ENCODE assay signal across 8 cellular contexts in the genomic region with DNA sequence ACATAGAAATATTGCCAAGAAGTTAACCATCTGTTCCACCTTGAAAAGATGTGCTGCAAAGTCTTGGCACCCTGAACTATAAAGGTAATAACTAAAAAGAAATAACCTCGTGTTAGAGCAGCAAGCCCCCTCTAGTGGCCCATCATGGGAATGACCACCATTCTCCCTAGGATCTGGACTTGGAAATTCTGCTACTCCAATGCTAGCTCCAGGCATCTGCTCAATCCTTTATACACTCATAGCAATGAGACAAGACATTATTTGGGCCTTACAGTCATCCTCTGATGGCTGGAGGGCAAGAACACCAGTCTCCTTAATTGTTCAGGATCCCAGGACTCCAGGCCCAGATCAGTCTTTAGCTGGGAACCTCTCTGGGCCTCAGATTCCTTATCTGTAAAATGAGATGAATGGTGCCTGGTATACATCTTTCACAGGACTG.
A peak's percentile ranks its signal among the peaks of the same experiment; 100 is the strongest.
DNase-seq lines count a peak whose midpoint lies in the region; ATAC-seq and TF ChIP-seq lines count a peak whose summit lies in the region.

No MANE protein-coding gene starts in this region.

- no peak for TF ChIP-seq EP300 in suprapubic skin (IDR thresholded peaks at IDR 0.05)

- ATAC-seq in GM21360 (IDR thresholded peaks at IDR 0.05; ENCODE audit: unreplicated experiment) = peak; percentile 68
- ATAC-seq in GM21737 (IDR thresholded peaks at IDR 0.05; ENCODE audit: unreplicated experiment) = no peak

- no peaks in the 10 kb centered on the region for H3K27me3 ChIP-seq in MG63
- no peaks in the 10 kb centered on the region for H3K27me3 ChIP-seq in SU-DHL-6 (ENCODE audit: low read length)
- H3K27me3 ChIP-seq in suprapubic skin = no peaks in the 10 kb centered on the region

- WGBS in suprapubic skin = 0% methylated on average over 1 of the region's 1 CpG

- no peak overlapping the region for H3K27ac ChIP-seq in SU-DHL-6 (ENCODE audit: low read depth, low read length)
- H3K27ac ChIP-seq in coronary artery = no peak overlapping the region
- no peak overlapping the region for H3K27ac ChIP-seq in suprapubic skin

- peaks cover 16% of the 10 kb centered on the region for H3K9me3 ChIP-seq in MG63
- H3K9me3 ChIP-seq in SU-DHL-6 (ENCODE audit: insufficient read depth, low read length) = no peaks in the 10 kb centered on the region
- H3K9me3 ChIP-seq in suprapubic skin = no peaks in the 10 kb centered on the region

- H3K4me2 ChIP-seq in SU-DHL-6 (ENCODE audit: low read depth, low read length, poor library complexity, severe bottlenecking) = no peak overlapping the region

- no peak for TF ChIP-seq POLR2A in suprapubic skin (IDR thresholded peaks at IDR 0.05)

- H4K20me1 ChIP-seq in SU-DHL-6 (ENCODE audit: low read depth, low read length) = no peaks in the 10 kb centered on the region

- TF ChIP-seq CTCF in SU-DHL-6 (IDR thresholded peaks at IDR 0.05; ENCODE audit: insufficient read depth, low read length, poor library complexity, severe bottlenecking) (peak; percentile 77), coronary artery (IDR thresholded peaks at IDR 0.05) (peak; percentile 77), suprapubic skin (IDR thresholded peaks at IDR 0.05) (peak; percentile 61 to 84)

- no peaks in the 10 kb centered on the region for H3K79me2 ChIP-seq in SU-DHL-6 (ENCODE audit: insufficient read depth, low read length)

- H3K9me2 ChIP-seq in SU-DHL-6 (replicated peaks; ENCODE audit: insufficient read depth, low read length) = no peaks in the 10 kb centered on the region

- H3K9ac ChIP-seq in SU-DHL-6 (ENCODE audit: low read length) = no peak overlapping the region

- no peaks in the 10 kb centered on the region for H3K4me1 ChIP-seq in suprapubic skin

- H3K36me3 ChIP-seq in MG63 = peaks cover 5% of the 10 kb centered on the region; the same call in 1 of the 2 replicates
- no peaks in the 10 kb centered on the region for H3K36me3 ChIP-seq in SU-DHL-6 (ENCODE audit: low read length)
- peaks cover 6% of the 10 kb centered on the region for H3K36me3 ChIP-seq in suprapubic skin

- H3K4me3 ChIP-seq in MG63 (no peak overlapping the region), SU-DHL-6 (ENCODE audit: insufficient read depth, low read length, poor library complexity, severe bottlenecking) (no peak overlapping the region), coronary artery (no peak overlapping the region), suprapubic skin (no peak overlapping the region)

- no peaks in the 10 kb centered on the region for H3F3A ChIP-seq in SU-DHL-6 (ENCODE audit: insufficient read depth)

- no peak overlapping the region for H2AFZ ChIP-seq in SU-DHL-6 (ENCODE audit: low read depth, low read length, severe bottlenecking)

- DNase-seq in DMS 273 (lab: John Stamatoyannopoulos, UW; ENCODE audit: unreplicated experiment) (peak; percentile 61), MG63 (peak; percentile 23), coronary artery (ENCODE audit: low spot score) (no peak), lung microvascular endothelial cell (ENCODE audit: low read depth in 2 of 2) (peak; percentile 67 to 74), suprapubic skin (ENCODE audit: low spot score in 2 of 2) (no peak)

Comparison
In these comparisons a context has a peak if more than half of its experiments do, and no peak if none do; other contexts are left out.
1. DNase-seq: peak in DMS 273 (single experiment), MG63 (single experiment) and lung microvascular endothelial cell (2 of 2); none in coronary artery (single experiment) and suprapubic skin (0 of 2).
2. Peak in every context shown above with its lines, with median percentiles within 50 percentile points of each other: CTCF ChIP-seq.